Comparison of ENCODE assay signal across 18 cellular contexts in genomic region chr22:42363851-42364250, GRCh38.
"Had no signal": no experiment of that assay in that cellular context is flagged by ENCODE, and none has a peak within 500 bp of the region (broad histone marks: within the 10 kb centered on the region; RNA-seq: fewer than 3 reads in every experiment).

No MANE protein-coding gene starts in this region.

- H3K4me3 Mint-ChIP-seq: activated B cell treated with CpG ODN at 0.5 μM for 24 hours; activated CD4-positive, alpha-beta memory T cell treated with anti-CD3 and anti-CD28 coated beads, Interleukin-2, amount 10 ng/mL, durations not matched to agents 7 days and 5 days; activated CD8-positive, alpha-beta memory T cell treated with anti-CD3 and anti-CD28 coated beads, Interleukin-2, amount 10 ng/mL, durations not matched to agents 7 days and 5 days; activated naive CD8-positive, alpha-beta T cell treated with anti-CD3 and anti-CD28 coated beads for 36 hours; activated T-helper 17 cell treated with anti-CD3 and anti-CD28 coated beads, Interleukin-2, amount 50 U/mL, for 72 hours; memory B cell; stimulated activated naive CD8-positive, alpha-beta T cell treated with anti-CD3 and anti-CD28 coated beads, Interleukin-15, Interleukin-2, amounts not matched to agents 100 ng/mL and 50 ng/mL, for 24 hours; T-helper 2 cell treated with Interferon-gamma antibody and Interleukin-4, amounts not matched to agents 5 μg/mL and 100 μg/mL, for 36 hours had no signal

- H3K36me3 ChIP-seq: left lung, prostate gland, right atrium auricular region had no signal

- H3K27me3 ChIP-seq: right atrium auricular region had no signal

- H3K27ac ChIP-seq: foreskin keratinocyte, left lung had no signal

- H3K4me3 ChIP-seq: left lung, prostate gland, right atrium auricular region had no signal

- ATAC-seq: activated CD8-positive, alpha-beta memory T cell treated with anti-CD3 and anti-CD28 coated beads, Interleukin-2, amount 10 ng/mL, durations not matched to agents 7 days and 5 days; activated T-helper 17 cell treated with anti-CD3 and anti-CD28 coated beads, Interleukin-2, amount 50 U/mL, for 72 hours; foreskin keratinocyte; left lung had no signal

- H3K4me1 Mint-ChIP-seq: activated T-helper 17 cell treated with anti-CD3 and anti-CD28 coated beads, Interleukin-2, amount 50 U/mL, for 72 hours had no signal

- H3K27ac Mint-ChIP-seq: activated B cell treated with CpG ODN at 0.5 μM for 24 hours; activated CD4-positive, alpha-beta memory T cell treated with anti-CD3 and anti-CD28 coated beads, Interleukin-2, amount 10 ng/mL, durations not matched to agents 7 days and 5 days; activated CD8-positive, alpha-beta memory T cell treated with anti-CD3 and anti-CD28 coated beads, Interleukin-2, amount 10 ng/mL, durations not matched to agents 7 days and 5 days; activated naive CD8-positive, alpha-beta T cell treated with anti-CD3 and anti-CD28 coated beads for 36 hours; activated T-helper 17 cell treated with anti-CD3 and anti-CD28 coated beads, Interleukin-2, amount 50 U/mL, for 72 hours; memory B cell; stimulated activated naive CD8-positive, alpha-beta T cell treated with anti-CD3 and anti-CD28 coated beads, Interleukin-15, Interleukin-2, amounts not matched to agents 100 ng/mL and 50 ng/mL, for 24 hours; T-helper 2 cell treated with Interferon-gamma antibody and Interleukin-4, amounts not matched to agents 5 μg/mL and 100 μg/mL, for 36 hours had no signal

- H3K36me3 Mint-ChIP-seq: activated CD8-positive, alpha-beta memory T cell treated with anti-CD3 and anti-CD28 coated beads, Interleukin-2, amount 10 ng/mL, durations not matched to agents 7 days and 5 days; activated naive CD8-positive, alpha-beta T cell treated with anti-CD3 and anti-CD28 coated beads for 36 hours had no signal

- DNase-seq: activated B cell treated with CpG ODN at 0.5 μM for 24 hours; activated CD4-positive, alpha-beta memory T cell treated with anti-CD3 and anti-CD28 coated beads, Interleukin-2, amount 10 ng/mL, durations not matched to agents 7 days and 5 days; activated CD4-positive, alpha-beta T cell treated with anti-CD3 and anti-CD28 coated beads for 4 hours; activated CD8-positive, alpha-beta memory T cell treated with anti-CD3 and anti-CD28 coated beads, Interleukin-2, amount 10 ng/mL, durations not matched to agents 7 days and 5 days; activated naive CD4-positive, alpha-beta T cell; activated naive CD8-positive, alpha-beta T cell treated with anti-CD3 and anti-CD28 coated beads for 36 hours; amniotic stem cell; caudate nucleus; dorsolateral prefrontal cortex; foreskin keratinocyte; left lung; trophoblast cell had no signal

- H3K9me3 Mint-ChIP-seq: activated B cell treated with CpG ODN at 0.5 μM for 24 hours; activated CD4-positive, alpha-beta memory T cell treated with anti-CD3 and anti-CD28 coated beads, Interleukin-2, amount 10 ng/mL, durations not matched to agents 7 days and 5 days; activated naive CD8-positive, alpha-beta T cell treated with anti-CD3 and anti-CD28 coated beads for 36 hours; activated T-helper 17 cell treated with anti-CD3 and anti-CD28 coated beads, Interleukin-2, amount 50 U/mL, for 72 hours; memory B cell; stimulated activated naive CD8-positive, alpha-beta T cell treated with anti-CD3 and anti-CD28 coated beads, Interleukin-15, Interleukin-2, amounts not matched to agents 100 ng/mL and 50 ng/mL, for 24 hours; T-helper 2 cell treated with Interferon-gamma antibody and Interleukin-4, amounts not matched to agents 5 μg/mL and 100 μg/mL, for 36 hours had no signal

- H3K9me3 ChIP-seq: left lung, prostate gland, right atrium auricular region had no signal

- H3K4me1 ChIP-seq: foreskin keratinocyte had no signal
